19 cellular contexts compared by ENCODE assay signal in genomic region chr19:55098716-55099556, GRCh38. TPM values are rescaled to one million over a fixed set of nuclear protein-coding genes. Genes with fewer than 3 reads are reported as not detected.
DNase-seq lines count a peak whose midpoint lies in the region; ATAC-seq, FAIRE-seq and TF ChIP-seq lines count a peak whose summit lies in the region.
"Had no signal": no experiment of that assay in that cellular context is flagged by ENCODE, and none has a peak within 500 bp of the region (broad histone marks: within the 10 kb centered on the region; RNA-seq: fewer than 3 reads in every experiment).

No MANE protein-coding gene starts in this region.

- peaks cover 75% of the 10 kb centered on the region for H3K36me3 ChIP-seq in K562 (ENCODE audit: control insufficient read depth, insufficient read depth, low read length)

- peaks cover 2% of the 10 kb centered on the region; the same call in 1 of the 3 replicates for H3K79me2 ChIP-seq in K562 (ENCODE audit: control insufficient read depth, insufficient read depth, low read length)

- no peak for TF ChIP-seq EP300 in K562 (IDR thresholded peaks at IDR 0.05; ENCODE audit: low read length)

- DNase-seq in Right ventricle myocardium superior (peak; percentile 40), Right ventricle myocardium inferior (ENCODE audit: missing footprints) (no peak), K562 (ENCODE audit: extremely low read depth in 1 of 4, low spot score in 3 of 4) (no peak), islet precursor cell (peak; percentile 50), NOMO-1 treated with DMSO at 0.1 percent for 48 hours (lab: John Stamatoyannopoulos, UW; ENCODE audit: unreplicated experiment) (no peak), omental fat pad (ENCODE audit: low spot score) (no peak), HT-29 (ENCODE audit: low spot score) (no peak), lower leg skin (ENCODE audit: low spot score in 2 of 2) (no peak)
- DNase-seq: activated naive CD4-positive, alpha-beta T cell treated with Interleukin-2 at 50 U/mL for 16 hours; Calu3; caudate nucleus; NCI-H1105; NCI-H510A; RPMI8226; small intestine; T-helper 9 cell had no signal

- H3K27me3 ChIP-seq in K562 (ENCODE audit: control insufficient read depth in 2 of 2, insufficient read depth in 2 of 2, low read length in 2 of 2) = no peaks in the 10 kb centered on the region
- H3K27me3 ChIP-seq: hepatocyte had no signal

- H2AFZ ChIP-seq in K562 (ENCODE audit: low read depth, low read length) = no peak overlapping the region
- H2AFZ ChIP-seq: hepatocyte had no signal

- in situ Hi-C loops in K562 (cut with MboI) = no loop called here

- peaks cover 0 to 52% of the 10 kb centered on the region in 2 experiments; a peak in 2 of 5 replicates for H3K4me1 ChIP-seq in K562 (replicated peaks in 1 of 2; ENCODE audit: control insufficient read depth in 2 of 2, insufficient read depth in 2 of 2, low read length in 2 of 2)

- peak overlapping the region in 1 of 2 experiments; percentile 61; a peak in 1 of 4 replicates for H3K9ac ChIP-seq in K562 (ENCODE audit: insufficient read depth in 1 of 2, low read depth in 2 of 2, low read length in 2 of 2)

- BruUV-seq in K562 (replicated peaks; lab: Mats Ljungman, UMichigan) = no TSS peak

- peaks cover 3% of the 10 kb centered on the region for H3K9me1 ChIP-seq in K562 (ENCODE audit: control insufficient read depth, insufficient read depth, low read length)

- CTCF ChIA-PET in K562 (lab: Yijun Ruan, JAX; ENCODE audit: low intra/inter-chr PET ratio) = interaction anchor here (1.2 to 1.5 kb wide), 2 partner anchors 216 to 425 kb away, joined by 3 to 5 read pairs; no protein-coding TSS in a partner anchor

- H3K4me3 ChIP-seq in K562 (no peak overlapping the region), lower leg skin (ENCODE audit: low read depth, poor library complexity, severe bottlenecking) (no peak overlapping the region)
- H3K4me3 ChIP-seq: hepatocyte had no signal

- TF ChIP-seq POLR2A in K562 (conservative IDR thresholded peaks at IDR 0.05) (no peak), lower leg skin (IDR thresholded peaks at IDR 0.05) (no peak)

- 0 out of 6 replicates have a peak, but pooled peaks of 1 of the 3 experiments have one; percentile 5 for TF ChIP-seq CTCF in K562 (IDR thresholded peaks at IDR 0.05 in 2 of 3, conservative IDR thresholded peaks at IDR 0.05 in 1 of 3; ENCODE audit: insufficient read depth in 2 of 3, low read depth in 1 of 3, low read length in 3 of 3)
- no peak for TF ChIP-seq CTCF in omental fat pad (IDR thresholded peaks at IDR 0.05)
- TF ChIP-seq CTCF in lower leg skin (IDR thresholded peaks at IDR 0.05) = no peak

- FAIRE-seq in K562 (lab: Jason Lieb, UNC) = no peak
- FAIRE-seq: small intestine had no signal

- WGBS in K562 (ENCODE audit: insufficient coverage, low coverage, missing lambda C conversion rate) = 93% methylated on average over 23 of the region's 27 CpGs
- WGBS in lower leg skin, 2 donors = 78 to 85% methylated on average over 21 to 23 of the region's 27 CpGs

- H3K27ac ChIP-seq in K562 (ENCODE audit: extremely low read depth, low read depth, low read length) = no peak overlapping the region
- H3K27ac ChIP-seq: hepatocyte had no signal

- H3K4me2 ChIP-seq in K562 (ENCODE audit: insufficient read depth, low read length) = no peak overlapping the region
- H3K4me2 ChIP-seq: hepatocyte had no signal

- no peaks in the 10 kb centered on the region for H4K20me1 ChIP-seq in K562 (replicated peaks; ENCODE audit: control insufficient read depth, insufficient read depth, low read length)

- H3K9me3 ChIP-seq in K562 (replicated peaks; ENCODE audit: control insufficient read depth, insufficient read depth, low read depth, low read length) = no peaks in the 10 kb centered on the region

- ATAC-seq in Right ventricle myocardium superior (ENCODE audit: poor library complexity) (peak; percentile 24), Right ventricle myocardium inferior (no peak), K562 (no peak; the same call in 2 of the 3 replicates), omental fat pad (ENCODE audit: low FRiP score) (no peak)

- intact Hi-C loops in Right ventricle myocardium superior (cut with DNase I) = no loop called here
- intact Hi-C loops in Right ventricle myocardium inferior (cut with DNase I) = no loop called here
- intact Hi-C loops in K562 (cut with micrococcal nuclease) = no loop called here
- intact Hi-C loops in lower leg skin (cut with DNase I; ENCODE audit: low total_unique reads) = no loop called here

- POLR2A ChIA-PET in K562 (lab: Yijun Ruan, JAX) = interaction anchor here (0.6 to 1.1 kb wide), 4 partner anchors 10 to 563 kb away, joined by 3 read pairs; no protein-coding TSS in a partner anchor

- TF ChIP-seq RAD21 in K562 (CRISPR knock-in tag; conservative IDR thresholded peaks at IDR 0.05 in 1 of 2, IDR thresholded peaks at IDR 0.05 in 1 of 2) = no peak

RNA-seq across cellular contexts. Expression of gene PPP1R12C, which starts 18.5 kb away (rescaled TPM):
- total RNA-seq in Right ventricle myocardium superior (126 TPM), Right ventricle myocardium inferior (140 TPM), K562 (2014; rRNA removed) (93.5 and 119 TPM in 2 replicates), K562 (2014; rRNA removed; fragmentation: Illumina TruSeq; extraction: Trizol) (16.3 and 21.9 TPM in 2 replicates), K562 (2015; rRNA removed; fragmentation: Illumina TruSeq; extraction: Trizol) (54.1 and 54.3 TPM in 2 replicates), K562 (2021) (89.7 and 110 TPM in 2 replicates), omental fat pad (100 to 1,000 TPM in 2 of 4 donors, 10 to 100 TPM in 2; 59.9 to 127 (median 107) TPM), lower leg skin (100 to 1,000 TPM in 1 of 4 donors, 10 to 100 TPM in 3; 55.5 to 103 (median 79.4) TPM)
- total RNA-seq in K562 (2011; cell fraction: chromatin; rRNA removed; ENCODE audit: low replicate concordance) = 103 and 282 TPM in 2 replicates
- 185 and 189 TPM in 2 replicates for total RNA-seq in K562 (2011; cell fraction: nucleolus; rRNA removed)
- total RNA-seq in K562 (2011; cell fraction: nucleoplasm; rRNA removed) = 126 and 131 TPM in 2 replicates
- polyA plus RNA-seq in K562 (2011; rRNA removed) (31.6 and 39.7 TPM in 2 replicates), K562 (2014; fragmentation: Illumina TruSeq; extraction: Trizol) (33.7 and 54.3 TPM in 2 replicates), K562 (2014; fragmentation: Nextera tagmentation; extraction: Ambion mirVana) (1 to 10 TPM; 1.8 to 2.7 TPM), K562 (2014; rRNA removed) (125 and 136 TPM in 2 replicates)
- polyA plus RNA-seq in K562 (2011; cell fraction: cytosol; rRNA removed) = 21.4 and 48.7 TPM in 2 replicates
- polyA plus RNA-seq in K562 (2011; cell fraction: nucleus; rRNA removed) = 238 and 450 TPM in 2 replicates
- 76.7 and 102 TPM in 2 replicates for polyA plus RNA-seq in K562 (2012)
- polyA minus RNA-seq in K562 (2011; rRNA and poly(A)+ RNA removed) = 5.9 and 7.7 TPM in 2 replicates
- 15.9 and 20.8 TPM in 2 replicates for polyA minus RNA-seq in K562 (2011; cell fraction: cytosol; rRNA and poly(A)+ RNA removed)
- polyA minus RNA-seq in K562 (2011; cell fraction: nucleus; rRNA and poly(A)+ RNA removed) = 53.1 and 57.2 TPM in 2 replicates
- 227 and 261 TPM in 2 replicates for total RNA-seq in HT-29 (2014; rRNA removed; shearing (Covaris generic))

RNA-seq across cellular contexts. Expression of gene EPS8L1, which starts 23.3 kb away (rescaled TPM):
- total RNA-seq in Right ventricle myocardium superior = 0.83 TPM
- 1.9 TPM for total RNA-seq in Right ventricle myocardium inferior
- 21.2 and 53.9 TPM in 2 replicates for total RNA-seq in K562 (2011; cell fraction: chromatin; rRNA removed; ENCODE audit: low replicate concordance)
- total RNA-seq in K562 (2011; cell fraction: nucleolus; rRNA removed) = 25.4 and 29.5 TPM in 2 replicates
- total RNA-seq in K562 (2011; cell fraction: nucleoplasm; rRNA removed) = 24.6 and 30.8 TPM in 2 replicates
- 18.1 and 21.3 TPM in 2 replicates for total RNA-seq in K562 (2014; rRNA removed)
- total RNA-seq in K562 (2014; rRNA removed; fragmentation: Illumina TruSeq; extraction: Trizol) = 6.8 and 8.0 TPM in 2 replicates
- 9.6 and 11.5 TPM in 2 replicates for total RNA-seq in K562 (2015; rRNA removed; fragmentation: Illumina TruSeq; extraction: Trizol)
- total RNA-seq in K562 (2021) = 17.3 and 18.9 TPM in 2 replicates
- polyA plus RNA-seq in K562 (2011; rRNA removed) = 11.9 and 13.2 TPM in 2 replicates
- 9.1 and 15.2 TPM in 2 replicates for polyA plus RNA-seq in K562 (2011; cell fraction: cytosol; rRNA removed)
- polyA plus RNA-seq in K562 (2011; cell fraction: nucleus; rRNA removed) = 39.1 and 62.6 TPM in 2 replicates
- 22.7 and 23.7 TPM in 2 replicates for polyA plus RNA-seq in K562 (2012)
- polyA plus RNA-seq in K562 (2014; fragmentation: Illumina TruSeq; extraction: Trizol) = 13.5 and 14.0 TPM in 2 replicates
- under 1 TPM; 0.35 to 0.59 TPM for polyA plus RNA-seq in K562 (2014; fragmentation: Nextera tagmentation; extraction: Ambion mirVana)
- 15.9 and 22.1 TPM in 2 replicates for polyA plus RNA-seq in K562 (2014; rRNA removed)
- 3.1 and 7.7 TPM in 2 replicates for polyA minus RNA-seq in K562 (2011; rRNA and poly(A)+ RNA removed)
- 5.2 and 6.4 TPM in 2 replicates for polyA minus RNA-seq in K562 (2011; cell fraction: cytosol; rRNA and poly(A)+ RNA removed)
- 10.0 and 12.8 TPM in 2 replicates for polyA minus RNA-seq in K562 (2011; cell fraction: nucleus; rRNA and poly(A)+ RNA removed)
- total RNA-seq in omental fat pad = 10 to 100 TPM in 2 of 4 donors, 1 to 10 TPM in 1, under 1 TPM in 1; 0.95 to 41.7 (median 15.5) TPM
- total RNA-seq in HT-29 (2014; rRNA removed; shearing (Covaris generic)) = 543 and 612 TPM in 2 replicates
- 100 to 1,000 TPM; 394 to 678 (median 540) TPM for total RNA-seq in lower leg skin

RNA-seq across cellular contexts. Expression of gene RDH13, which starts 36.0 kb away (rescaled TPM):
- total RNA-seq in Right ventricle myocardium superior (45.6 TPM), Right ventricle myocardium inferior (47.8 TPM), K562 (2014; rRNA removed) (63.2 and 78.7 TPM in 2 replicates), K562 (2014; rRNA removed; fragmentation: Illumina TruSeq; extraction: Trizol) (25.8 and 29.2 TPM in 2 replicates), K562 (2015; rRNA removed; fragmentation: Illumina TruSeq; extraction: Trizol) (41.9 and 43.3 TPM in 2 replicates), K562 (2021) (65.7 and 70.3 TPM in 2 replicates), omental fat pad (10 to 100 TPM in 2 of 4 donors, 1 to 10 TPM in 2; 8.2 to 14.1 (median 10.8) TPM), lower leg skin (100 to 1,000 TPM in 3 of 4 donors, 10 to 100 TPM in 1; 93.2 to 146 (median 134) TPM)
- 86.2 and 226 TPM in 2 replicates for total RNA-seq in K562 (2011; cell fraction: chromatin; rRNA removed; ENCODE audit: low replicate concordance)
- 132 and 156 TPM in 2 replicates for total RNA-seq in K562 (2011; cell fraction: nucleolus; rRNA removed)
- 101 and 114 TPM in 2 replicates for total RNA-seq in K562 (2011; cell fraction: nucleoplasm; rRNA removed)
- polyA plus RNA-seq in K562 (2011; rRNA removed) (23.3 and 28.6 TPM in 2 replicates), K562 (2014; fragmentation: Illumina TruSeq; extraction: Trizol) (39.5 and 44.9 TPM in 2 replicates), K562 (2014; fragmentation: Nextera tagmentation; extraction: Ambion mirVana) (1 to 10 TPM; 7.5 to 9.8 TPM), K562 (2014; rRNA removed) (51.2 and 53.8 TPM in 2 replicates)
- polyA plus RNA-seq in K562 (2011; cell fraction: cytosol; rRNA removed) = 19.8 and 50.7 TPM in 2 replicates
- 75.3 and 114 TPM in 2 replicates for polyA plus RNA-seq in K562 (2011; cell fraction: nucleus; rRNA removed)
- polyA plus RNA-seq in K562 (2012) = 36.1 and 51.9 TPM in 2 replicates
- 19.9 and 43.3 TPM in 2 replicates for polyA minus RNA-seq in K562 (2011; rRNA and poly(A)+ RNA removed)
- 18.3 and 33.0 TPM in 2 replicates for polyA minus RNA-seq in K562 (2011; cell fraction: cytosol; rRNA and poly(A)+ RNA removed)
- 32.5 and 38.9 TPM in 2 replicates for polyA minus RNA-seq in K562 (2011; cell fraction: nucleus; rRNA and poly(A)+ RNA removed)
- total RNA-seq in HT-29 (2014; rRNA removed; shearing (Covaris generic)) = 107 and 119 TPM in 2 replicates

RNA-seq across cellular contexts. Expression of gene TNNT1, which starts 50.1 kb away (rescaled TPM):
- 54.1 TPM for total RNA-seq in Right ventricle myocardium superior
- total RNA-seq in Right ventricle myocardium inferior = 66.0 TPM
- 33.1 and 49.0 TPM in 2 replicates for total RNA-seq in K562 (2011; cell fraction: chromatin; rRNA removed; ENCODE audit: low replicate concordance)
- total RNA-seq in K562 (2011; cell fraction: nucleolus; rRNA removed) = 39.5 and 44.5 TPM in 2 replicates
- 49.1 and 49.5 TPM in 2 replicates for total RNA-seq in K562 (2011; cell fraction: nucleoplasm; rRNA removed)
- 366 and 390 TPM in 2 replicates for total RNA-seq in K562 (2014; rRNA removed)
- total RNA-seq in K562 (2014; rRNA removed; fragmentation: Illumina TruSeq; extraction: Trizol) = 114 and 159 TPM in 2 replicates
- total RNA-seq in K562 (2015; rRNA removed; fragmentation: Illumina TruSeq; extraction: Trizol) = 244 and 252 TPM in 2 replicates
- 207 and 227 TPM in 2 replicates for total RNA-seq in K562 (2021)
- 177 and 189 TPM in 2 replicates for polyA plus RNA-seq in K562 (2011; rRNA removed)
- 173 and 189 TPM in 2 replicates for polyA plus RNA-seq in K562 (2011; cell fraction: cytosol; rRNA removed)
- 99.4 and 117 TPM in 2 replicates for polyA plus RNA-seq in K562 (2011; cell fraction: nucleus; rRNA removed)
- 276 and 308 TPM in 2 replicates for polyA plus RNA-seq in K562 (2012)
- 224 and 227 TPM in 2 replicates for polyA plus RNA-seq in K562 (2014; fragmentation: Illumina TruSeq; extraction: Trizol)
- polyA plus RNA-seq in K562 (2014; fragmentation: Nextera tagmentation; extraction: Ambion mirVana) = 10 to 100 TPM; 31.8 to 43.6 TPM
- polyA plus RNA-seq in K562 (2014; rRNA removed) = 324 and 325 TPM in 2 replicates
- polyA minus RNA-seq in K562 (2011; rRNA and poly(A)+ RNA removed) = 86.4 and 93.6 TPM in 2 replicates
- polyA minus RNA-seq in K562 (2011; cell fraction: cytosol; rRNA and poly(A)+ RNA removed) = 45.8 and 53.1 TPM in 2 replicates
- 24.5 and 35.7 TPM in 2 replicates for polyA minus RNA-seq in K562 (2011; cell fraction: nucleus; rRNA and poly(A)+ RNA removed)
- 1 to 10 TPM in 3 of 4 donors, not detected in 1; 1.9 to 7.2 (median 4.3) TPM for total RNA-seq in omental fat pad
- total RNA-seq in HT-29 (2014; rRNA removed; shearing (Covaris generic)) = 4.5 and 5.0 TPM in 2 replicates
- 10 to 100 TPM; 24.0 to 56.1 (median 42.6) TPM for total RNA-seq in lower leg skin
- total RNA-seq: lung microvascular endothelial cell, neural crest cell had no signal

RNA-seq across cellular contexts. Expression of gene TNNI3, which starts 58.6 kb away (rescaled TPM):
- total RNA-seq in Right ventricle myocardium superior (4,564 TPM), Right ventricle myocardium inferior (4,708 TPM), K562 (2014; rRNA removed) (107 and 125 TPM in 2 replicates), K562 (2014; rRNA removed; fragmentation: Illumina TruSeq; extraction: Trizol) (22.0 and 26.5 TPM in 2 replicates), K562 (2015; rRNA removed; fragmentation: Illumina TruSeq; extraction: Trizol) (74.2 and 76.5 TPM in 2 replicates), K562 (2021) (53.7 and 63.3 TPM in 2 replicates), omental fat pad (not detected), lower leg skin (1 to 10 TPM in 2 of 4 donors, not detected in 2; 1.4 to 2.8 TPM)
- 25.9 and 44.0 TPM in 2 replicates for total RNA-seq in K562 (2011; cell fraction: chromatin; rRNA removed; ENCODE audit: low replicate concordance)
- total RNA-seq in K562 (2011; cell fraction: nucleolus; rRNA removed) = 23.2 and 24.3 TPM in 2 replicates
- total RNA-seq in K562 (2011; cell fraction: nucleoplasm; rRNA removed) = 27.0 and 36.9 TPM in 2 replicates
- polyA plus RNA-seq in K562 (2011; rRNA removed) (28.1 and 33.8 TPM in 2 replicates), K562 (2014; fragmentation: Illumina TruSeq; extraction: Trizol) (42.0 and 55.7 TPM in 2 replicates), K562 (2014; fragmentation: Nextera tagmentation; extraction: Ambion mirVana) (10 to 100 TPM in 1 of 2 experiments, 1 to 10 TPM in 1; 4.7 to 17.2 TPM), K562 (2014; rRNA removed) (143 and 158 TPM in 2 replicates)
- 41.8 and 52.3 TPM in 2 replicates for polyA plus RNA-seq in K562 (2011; cell fraction: cytosol; rRNA removed)
- 61.1 and 64.7 TPM in 2 replicates for polyA plus RNA-seq in K562 (2011; cell fraction: nucleus; rRNA removed)
- polyA plus RNA-seq in K562 (2012) = 58.4 and 68.8 TPM in 2 replicates
- 6.4 and 7.0 TPM in 2 replicates for polyA minus RNA-seq in K562 (2011; rRNA and poly(A)+ RNA removed)
- 7.1 and 13.3 TPM in 2 replicates for polyA minus RNA-seq in K562 (2011; cell fraction: cytosol; rRNA and poly(A)+ RNA removed)
- polyA minus RNA-seq in K562 (2011; cell fraction: nucleus; rRNA and poly(A)+ RNA removed) = 10.6 and 16.3 TPM in 2 replicates
- 11.1 and 20.3 TPM in 2 replicates for total RNA-seq in HT-29 (2014; rRNA removed; shearing (Covaris generic))
- total RNA-seq: lung microvascular endothelial cell had no signal

Comparison
In these comparisons a context has a peak if more than half of its experiments do, and no peak if none do; other contexts are left out.
1. DNase-seq: peak in Right ventricle myocardium superior (single experiment) and islet precursor cell (single experiment); none in Right ventricle myocardium inferior (single experiment), K562 (0 of 4), NOMO-1 treated with DMSO at 0.1 percent for 48 hours (single experiment), omental fat pad (single experiment), HT-29 (single experiment) and lower leg skin (0 of 2).